In genomic region chr12:68901145-68901544, GRCh38 we compare ENCODE assay signal across 26 cellular contexts. TPM values are rescaled to one million over a fixed set of nuclear protein-coding genes. Genes with fewer than 3 reads are reported as not detected.
A peak's percentile ranks its signal among the peaks of the same experiment; 100 is the strongest.
DNase-seq lines count a peak whose midpoint lies in the region; ATAC-seq, FAIRE-seq and TF ChIP-seq lines count a peak whose summit lies in the region.
"Had no signal": no experiment of that assay in that cellular context is flagged by ENCODE, and none has a peak within 500 bp of the region (broad histone marks: within the 10 kb centered on the region; RNA-seq: fewer than 3 reads in every experiment).

No MANE protein-coding gene starts in this region.

- H3K27ac Mint-ChIP-seq in endodermal cell = no peak overlapping the region
- peak overlapping the region; percentile 71 for H3K27ac Mint-ChIP-seq in memory B cell
- peak overlapping the region; percentile 14 for H3K27ac Mint-ChIP-seq in stimulated activated memory B cell treated with anti-CD40 and anti-IgM and Interleukin-4, amounts not matched to agents 10 μg/mL and 1 μg/mL and 100 μg/mL, for 72 hours
- H3K27ac Mint-ChIP-seq: CD4-positive, alpha-beta T cell; CD8-positive, alpha-beta T cell had no signal

- ATAC-seq in memory B cell (ENCODE audit: low read depth) (no peak), left lung (no peak)
- no peak for ATAC-seq in stimulated activated memory B cell treated with anti-CD40 and anti-IgM and Interleukin-4, amounts not matched to agents 10 μg/mL and 1 μg/mL and 100 μg/mL, for 72 hours
- ATAC-seq: A549; CD8-positive, alpha-beta T cell had no signal

- H3K79me2 ChIP-seq in DOHH2 (ENCODE audit: control insufficient read depth, low read length) (peaks cover 84% of the 10 kb centered on the region), MM.1S (ENCODE audit: low read length) (no peaks in the 10 kb centered on the region)

- 86% methylated on average over 2 of the region's 2 CpGs; no CpG with 5 or more reads in 1 of the 2 experiments for WGBS in endodermal cell (ENCODE audit: insufficient coverage in 1 of 2, insufficient read length in 1 of 2), 2 experiments

- no peak for TF ChIP-seq CTCF in DOHH2 (IDR thresholded peaks at IDR 0.05; ENCODE audit: low read depth, low read length, poor library complexity, severe bottlenecking)
- TF ChIP-seq CTCF in endodermal cell (conservative IDR thresholded peaks at IDR 0.05) = no peak
- TF ChIP-seq CTCF in MM.1S (IDR thresholded peaks at IDR 0.05; ENCODE audit: low read length) = no peak
- TF ChIP-seq CTCF in left lung (IDR thresholded peaks at IDR 0.05) = no peak

- H3K4me3 ChIP-seq in DOHH2 (ENCODE audit: low read length) (peak overlapping the region; percentile 34; the same call in 1 of the 2 replicates), endodermal cell (ENCODE audit: low read length) (no peak overlapping the region), MM.1S (ENCODE audit: low read length) (no peak overlapping the region), left lung (no peak overlapping the region)
- H3K4me3 ChIP-seq: A549; BLaER1 treated with 17β-estradiol and CSF1 and Interleukin-3, amounts not matched to agents 10 nM and 100 nM had no signal

- H3K4me3 Mint-ChIP-seq in endodermal cell (no peak overlapping the region), memory B cell (no peak overlapping the region)
- H3K4me3 Mint-ChIP-seq in stimulated activated memory B cell treated with anti-CD40 and anti-IgM and Interleukin-4, amounts not matched to agents 10 μg/mL and 1 μg/mL and 100 μg/mL, for 72 hours = no peak overlapping the region
- H3K4me3 Mint-ChIP-seq: B cell; CD4-positive, alpha-beta T cell; CD8-positive, alpha-beta T cell had no signal

- no peak overlapping the region for H2AFZ ChIP-seq in MM.1S (ENCODE audit: low read length)

- H3K4me2 ChIP-seq in DOHH2 (ENCODE audit: low read length) (peak overlapping the region; percentile 62), MM.1S (ENCODE audit: low read depth, low read length) (no peak overlapping the region)
- H3K4me2 ChIP-seq: A549; BLaER1 treated with 17β-estradiol and CSF1 and Interleukin-3, amounts not matched to agents 10 nM and 100 nM had no signal

- H3K36me3 Mint-ChIP-seq in endodermal cell (ENCODE audit: low read depth) = no peaks in the 10 kb centered on the region
- H3K36me3 Mint-ChIP-seq in memory B cell = no peaks in the 10 kb centered on the region
- H3K36me3 Mint-ChIP-seq in stimulated activated memory B cell treated with anti-CD40 and anti-IgM and Interleukin-4, amounts not matched to agents 10 μg/mL and 1 μg/mL and 100 μg/mL, for 72 hours = no peaks in the 10 kb centered on the region
- H3K36me3 Mint-ChIP-seq: CD8-positive, alpha-beta T cell had no signal

- no peak for FAIRE-seq in GM19239 (lab: Jason Lieb, UNC)
- FAIRE-seq: A549, D721Med, G401.6, GM12891 had no signal

- H3K9me3 ChIP-seq in DOHH2 (ENCODE audit: control insufficient read depth, insufficient read depth, low read length) (no peaks in the 10 kb centered on the region), endodermal cell (ENCODE audit: control insufficient read depth, low read length) (no peaks in the 10 kb centered on the region), MM.1S (replicated peaks; ENCODE audit: insufficient read depth, low read length) (no peaks in the 10 kb centered on the region), left lung (no peaks in the 10 kb centered on the region)
- H3K9me3 ChIP-seq: A549, Caco-2 had no signal

- H3K9me2 ChIP-seq in DOHH2 (replicated peaks; ENCODE audit: control insufficient read depth, low read length) (no peaks in the 10 kb centered on the region), MM.1S (replicated peaks; ENCODE audit: insufficient read depth, low read length) (no peaks in the 10 kb centered on the region)

- DNase-seq in endodermal cell (peak; percentile 55), memory B cell (ENCODE audit: low spot score in 2 of 2) (no peak), MM.1S (no peak), left lung (no peak), DMS153 treated with DMSO at 0.1 percent for 48 hours (lab: John Stamatoyannopoulos, UW; ENCODE audit: unreplicated experiment) (no peak), GM19239 (ENCODE audit: insufficient read length, low spot score) (no peak)
- DNase-seq: AML-193; Caco-2; Calu3; CD4-positive, alpha-beta T cell; CD8-positive, alpha-beta T cell; DMS53; DMS79; DND-41; GF-D8 had no signal

- H3F3A ChIP-seq in DOHH2 (ENCODE audit: control insufficient read depth, insufficient read depth) = peaks cover 29% of the 10 kb centered on the region
- H3F3A ChIP-seq in MM.1S (ENCODE audit: insufficient read depth, low read length) = no peaks in the 10 kb centered on the region

- H3K4me1 Mint-ChIP-seq in endodermal cell (no peaks in the 10 kb centered on the region), memory B cell (peaks cover 41% of the 10 kb centered on the region)
- peaks cover 56% of the 10 kb centered on the region for H3K4me1 Mint-ChIP-seq in stimulated activated memory B cell treated with anti-CD40 and anti-IgM and Interleukin-4, amounts not matched to agents 10 μg/mL and 1 μg/mL and 100 μg/mL, for 72 hours

- intact Hi-C loops in left lung (cut with DNase I) = no loop called here

- H3K4me1 ChIP-seq in DOHH2 (ENCODE audit: control insufficient read depth, low read length) = peaks cover 100% of the 10 kb centered on the region
- no peaks in the 10 kb centered on the region for H3K4me1 ChIP-seq in endodermal cell (ENCODE audit: control insufficient read depth, insufficient read depth, low read length)
- no peaks in the 10 kb centered on the region for H3K4me1 ChIP-seq in MM.1S (ENCODE audit: low read length)
- peaks cover 4 to 29% of the 10 kb centered on the region in 2 donors for H3K4me1 ChIP-seq in left lung
- H3K4me1 ChIP-seq: Caco-2 had no signal

- H3K27me3 ChIP-seq in DOHH2 (ENCODE audit: control insufficient read depth, low read length) (no peaks in the 10 kb centered on the region), endodermal cell (ENCODE audit: control insufficient read depth, insufficient read depth, low read length, poor library complexity, severe bottlenecking) (no peaks in the 10 kb centered on the region), MM.1S (replicated peaks; ENCODE audit: insufficient read depth, low read length) (no peaks in the 10 kb centered on the region), left lung (no peaks in the 10 kb centered on the region)
- H3K27me3 ChIP-seq: BLaER1 treated with 17β-estradiol and CSF1 and Interleukin-3, amounts not matched to agents 10 nM and 100 nM had no signal

- H3K36me3 ChIP-seq in DOHH2 (ENCODE audit: control insufficient read depth, low read length) (peaks cover 21% of the 10 kb centered on the region), endodermal cell (ENCODE audit: control insufficient read depth, insufficient read depth, low read length) (no peaks in the 10 kb centered on the region), MM.1S (replicated peaks; ENCODE audit: insufficient read depth, low read length) (no peaks in the 10 kb centered on the region), left lung (peaks cover 0 to under 1% of the 10 kb centered on the region in 2 donors)

- H3K9ac ChIP-seq in endodermal cell (ENCODE audit: extremely low read depth, low read length, poor library complexity, severe bottlenecking) (no peak overlapping the region), MM.1S (ENCODE audit: low read length) (no peak overlapping the region)
- H3K9ac ChIP-seq: BLaER1 treated with 17β-estradiol and CSF1 and Interleukin-3, amounts not matched to agents 10 nM and 100 nM had no signal

- H3K27ac ChIP-seq in DOHH2 (ENCODE audit: low read depth, low read length) = peak overlapping the region; percentile 85; the same call in 1 of the 2 replicates
- H3K27ac ChIP-seq in endodermal cell (ENCODE audit: low read depth, low read length) = no peak overlapping the region
- no peak overlapping the region for H3K27ac ChIP-seq in MM.1S (ENCODE audit: low read length)
- no peak overlapping the region for H3K27ac ChIP-seq in left lung
- H3K27ac ChIP-seq: 22Rv1; A549; BLaER1 treated with 17β-estradiol and CSF1 and Interleukin-3, amounts not matched to agents 10 nM and 100 nM; C4-2B had no signal

- no peaks in the 10 kb centered on the region for H3K27me3 Mint-ChIP-seq in endodermal cell (ENCODE audit: insufficient read depth)
- H3K27me3 Mint-ChIP-seq in memory B cell = no peaks in the 10 kb centered on the region
- H3K27me3 Mint-ChIP-seq in stimulated activated memory B cell treated with anti-CD40 and anti-IgM and Interleukin-4, amounts not matched to agents 10 μg/mL and 1 μg/mL and 100 μg/mL, for 72 hours = no peaks in the 10 kb centered on the region
- H3K27me3 Mint-ChIP-seq: B cell; CD4-positive, alpha-beta T cell had no signal

- H4K20me1 ChIP-seq in DOHH2 (ENCODE audit: control insufficient read depth, insufficient read depth, low read depth, low read length) (no peaks in the 10 kb centered on the region), MM.1S (ENCODE audit: insufficient read depth, low read length) (no peaks in the 10 kb centered on the region)

- H3K9me3 Mint-ChIP-seq in endodermal cell (no peaks in the 10 kb centered on the region), memory B cell (no peaks in the 10 kb centered on the region)
- H3K9me3 Mint-ChIP-seq in stimulated activated memory B cell treated with anti-CD40 and anti-IgM and Interleukin-4, amounts not matched to agents 10 μg/mL and 1 μg/mL and 100 μg/mL, for 72 hours = peaks cover 2% of the 10 kb centered on the region
- H3K9me3 Mint-ChIP-seq: CD4-positive, alpha-beta T cell; CD8-positive, alpha-beta T cell had no signal

RNA-seq across cellular contexts. Expression of gene CPM, which starts 31.8 kb away (rescaled TPM):
- under 1 TPM; 0.80 to 0.86 TPM for total RNA-seq in endodermal cell
- polyA plus RNA-seq in endodermal cell (2013, experiment 1 of 2) = 1.1 TPM
- 0.58 TPM for polyA plus RNA-seq in endodermal cell (2013, experiment 2 of 2)
- 100 to 1,000 TPM; 194 to 708 TPM for total RNA-seq in left lung
- total RNA-seq: A172 had no signal

Comparison
In these comparisons a context has a peak if more than half of its experiments do, and no peak if none do; other contexts are left out.
1. RNA of gene CPM, which starts 31.8 kb away (total RNA-seq): 194 to 708 TPM in left lung; 0.80 to 0.86 TPM in endodermal cell; every median in the first group is over 100 times any median in the second.